ENCODE assay signal across 19 cellular contexts in genomic region chr2:235734168-235734567, GRCh38.
DNase-seq lines count a peak whose midpoint lies in the region; ATAC-seq and TF ChIP-seq lines count a peak whose summit lies in the region.
"Had no signal": no experiment of that assay in that cellular context is flagged by ENCODE, and none has a peak within 500 bp of the region (broad histone marks: within the 10 kb centered on the region; RNA-seq: fewer than 3 reads in every experiment).

No MANE protein-coding gene starts in this region.

- peaks cover 7% of the 10 kb centered on the region for H3K4me1 ChIP-seq in left ventricle myocardium inferior
- no peaks in the 10 kb centered on the region for H3K4me1 ChIP-seq in esophagus squamous epithelium
- H3K4me1 ChIP-seq: Peyer's patch, SJCRH30 had no signal

- no peaks in the 10 kb centered on the region for H3K4me1 Mint-ChIP-seq in activated CD4-positive, alpha-beta T cell treated with anti-CD3 and anti-CD28 coated beads, Interleukin-2, amount 10 ng/mL, durations not matched to agents 24 days and 14 days

- H3K9me3 Mint-ChIP-seq in activated CD4-positive, alpha-beta T cell treated with anti-CD3 and anti-CD28 coated beads, Interleukin-2, amount 10 ng/mL, durations not matched to agents 24 days and 14 days: no peaks in the 10 kb centered on the region

- H3K27me3 ChIP-seq in left ventricle myocardium inferior (ENCODE audit: low read depth): no peaks in the 10 kb centered on the region
- no peaks in the 10 kb centered on the region for H3K27me3 ChIP-seq in esophagus squamous epithelium
- H3K27me3 ChIP-seq: Peyer's patch, SJCRH30 had no signal

- intact Hi-C loops in left ventricle myocardium inferior (cut with micrococcal nuclease): no loop called here
- intact Hi-C loops in Right ventricle myocardium inferior (cut with DNase I): no loop called here
- intact Hi-C loops in esophagus squamous epithelium (cut with DNase I): no loop called here
- intact Hi-C loops in sciatic nerve (cut with DNase I): no loop called here
- intact Hi-C loops in activated CD4-positive, alpha-beta T cell treated with anti-CD3 and anti-CD28 coated beads, Interleukin-2, amount 10 ng/mL, durations not matched to agents 24 days and 14 days (cut with micrococcal nuclease): no loop called here

- H3K4me3 ChIP-seq in left ventricle myocardium inferior: no peak overlapping the region
- H3K4me3 ChIP-seq in esophagus squamous epithelium: no peak overlapping the region
- H3K4me3 ChIP-seq: Peyer's patch, SJCRH30 had no signal

- no peaks in the 10 kb centered on the region for H3K36me3 Mint-ChIP-seq in activated CD4-positive, alpha-beta T cell treated with anti-CD3 and anti-CD28 coated beads, Interleukin-2, amount 10 ng/mL, durations not matched to agents 24 days and 14 days (ENCODE audit: low read depth)

- H3K9me3 ChIP-seq in left ventricle myocardium inferior (replicated peaks): no peaks in the 10 kb centered on the region
- H3K9me3 ChIP-seq in esophagus squamous epithelium: no peaks in the 10 kb centered on the region
- H3K9me3 ChIP-seq: Peyer's patch, SJCRH30 had no signal

- TF ChIP-seq CTCF in left ventricle myocardium inferior (IDR thresholded peaks at IDR 0.05; ENCODE audit: borderline replicate concordance) (no peak), esophagus squamous epithelium (IDR thresholded peaks at IDR 0.05) (no peak)

- WGBS in esophagus squamous epithelium, 2 donors: 76% methylated on average over 6 to 7 of the region's 7 CpGs

- H3K27me3 Mint-ChIP-seq in activated CD4-positive, alpha-beta T cell treated with anti-CD3 and anti-CD28 coated beads, Interleukin-2, amount 10 ng/mL, durations not matched to agents 24 days and 14 days: peaks cover 6% of the 10 kb centered on the region

- H3K4me3 Mint-ChIP-seq in activated CD4-positive, alpha-beta T cell treated with anti-CD3 and anti-CD28 coated beads, Interleukin-2, amount 10 ng/mL, durations not matched to agents 24 days and 14 days: no peak overlapping the region

- no peak overlapping the region for H3K27ac Mint-ChIP-seq in activated CD4-positive, alpha-beta T cell treated with anti-CD3 and anti-CD28 coated beads, Interleukin-2, amount 10 ng/mL, durations not matched to agents 24 days and 14 days

- ATAC-seq in Right ventricle myocardium inferior (no peak), sciatic nerve (peak; percentile 30), GM19324 (IDR thresholded peaks at IDR 0.05; ENCODE audit: low FRiP score, unreplicated experiment) (no peak)
- ATAC-seq: HepG2 had no signal

- H3K27ac ChIP-seq in left ventricle myocardium inferior (replicated peaks): peak overlapping the region; percentile 61
- peak overlapping the region in 3 of 4 donors; percentile 25 to 60 (median 41) for H3K27ac ChIP-seq in esophagus squamous epithelium
- H3K27ac ChIP-seq: Peyer's patch, SJCRH30 had no signal

- no peak for DNase-seq in left ventricle myocardium inferior
- no peak for DNase-seq in Right ventricle myocardium inferior (ENCODE audit: missing footprints)
- DNase-seq in esophagus squamous epithelium (lab: John Stamatoyannopoulos, UW): no peak
- no peak for DNase-seq in sciatic nerve (ENCODE audit: low spot score)
- no peak for DNase-seq in activated CD4-positive, alpha-beta T cell treated with anti-CD3 and anti-CD28 coated beads, Interleukin-2, amount 10 ng/mL, durations not matched to agents 24 days and 14 days
- DNase-seq in D341Med (ENCODE audit: low spot score): no peak
- DNase-seq: Calu3, H7, Karpas-422, NCI-H1092, NCI-H1417 treated with DMSO at 0.1 percent for 48 hours, NCI-H1694 treated with DMSO at 0.1 percent for 48 hours, NCI-H2081, NCI-H2227 treated with DMSO at 0.1 percent for 48 hours, NCI-H526 treated with DMSO at 0.1 percent for 48 hours, Peyer's patch, SJCRH30 had no signal

- H3K36me3 ChIP-seq in left ventricle myocardium inferior (no peaks in the 10 kb centered on the region), esophagus squamous epithelium (no peaks in the 10 kb centered on the region)

- no peak for TF ChIP-seq POLR2A in esophagus squamous epithelium (IDR thresholded peaks at IDR 0.05)
